ENCODE assay signal across 20 cellular contexts in genomic region chr7:46029111-46029704, GRCh38.
DNase-seq lines count a peak whose midpoint lies in the region; ATAC-seq, FAIRE-seq and TF ChIP-seq lines count a peak whose summit lies in the region.
"Had no signal": no experiment of that assay in that cellular context is flagged by ENCODE, and none has a peak within 500 bp of the region (broad histone marks: within the 10 kb centered on the region; RNA-seq: fewer than 3 reads in every experiment).

No MANE protein-coding gene starts in this region.

- H3K4me3 Mint-ChIP-seq in astrocyte (ENCODE audit: unreplicated experiment), result no peak overlapping the region
- H3K4me3 Mint-ChIP-seq in nephron progenitor cell, result no peak overlapping the region

- H3K9me2 ChIP-seq in SK-N-SH, result no peaks in the 10 kb centered on the region

- H4K20me1 ChIP-seq in SK-N-SH (ENCODE audit: insufficient read depth) (no peaks in the 10 kb centered on the region), astrocyte (ENCODE audit: insufficient read depth, low read length) (no peaks in the 10 kb centered on the region)

- H3K27me3 Mint-ChIP-seq in astrocyte (ENCODE audit: low read depth, unreplicated experiment), result no peaks in the 10 kb centered on the region
- H3K27me3 Mint-ChIP-seq in nephron progenitor cell (ENCODE audit: low read depth, poor library complexity), result peaks cover 7% of the 10 kb centered on the region

- H3K27ac Mint-ChIP-seq in astrocyte (ENCODE audit: unreplicated experiment), result peak overlapping the region; percentile 50
- H3K27ac Mint-ChIP-seq in nephron progenitor cell, result no peak overlapping the region

- H3K79me2 ChIP-seq in SK-N-SH (ENCODE audit: insufficient read depth) (no peaks in the 10 kb centered on the region), astrocyte (ENCODE audit: insufficient read depth, low read length) (no peaks in the 10 kb centered on the region)

- peaks cover 22% of the 10 kb centered on the region for H3K9me3 Mint-ChIP-seq in astrocyte (ENCODE audit: unreplicated experiment)
- peaks cover 16% of the 10 kb centered on the region for H3K9me3 Mint-ChIP-seq in nephron progenitor cell

- FAIRE-seq in astrocyte (lab: Jason Lieb, UNC), result no peak

- H3K4me1 ChIP-seq in SK-N-SH (ENCODE audit: control insufficient read depth in 1 of 2, insufficient read depth in 2 of 2, low read depth in 1 of 2, low read length in 1 of 2) (peaks cover 0 to 7% of the 10 kb centered on the region in 2 experiments; a peak in 2 of 4 replicates), astrocyte (ENCODE audit: insufficient read depth, low read length) (no peaks in the 10 kb centered on the region)

- no peaks in the 10 kb centered on the region for H3K36me3 ChIP-seq in SK-N-SH (replicated peaks in 1 of 2; ENCODE audit: control insufficient read depth in 1 of 2, insufficient read depth in 2 of 2, low read length in 1 of 2)
- no peaks in the 10 kb centered on the region for H3K36me3 ChIP-seq in astrocyte (ENCODE audit: insufficient read depth, low read length)

- H3K4me1 Mint-ChIP-seq in astrocyte (ENCODE audit: low read depth, unreplicated experiment) (peaks cover 29% of the 10 kb centered on the region), nephron progenitor cell (peaks cover 12% of the 10 kb centered on the region)

- no peak overlapping the region for H3K9ac ChIP-seq in SK-N-SH
- no peak overlapping the region for H3K9ac ChIP-seq in astrocyte (ENCODE audit: low read length)
- H3K9ac ChIP-seq: GM23248 had no signal

- H3K9me3 ChIP-seq in SK-N-SH (no peaks in the 10 kb centered on the region), astrocyte (ENCODE audit: insufficient read depth, low read depth, low read length) (no peaks in the 10 kb centered on the region)

- POLR2A ChIA-PET in SK-N-SH (lab: Yijun Ruan, JAX), result no interaction called here

- no peaks in the 10 kb centered on the region for H3K27me3 ChIP-seq in SK-N-SH (ENCODE audit: insufficient read depth)
- H3K27me3 ChIP-seq in astrocyte (ENCODE audit: insufficient read depth, low read length), result no peaks in the 10 kb centered on the region

- WGBS in SK-N-SH (ENCODE audit: low lambda C conversion rate), result 44% methylated on average over 2 of the region's 2 CpGs

- ATAC-seq in SK-N-SH treated with all-trans-retinoic acid at 6 μM for 48 hours, result no peak

- no peak overlapping the region for H3K4me2 ChIP-seq in SK-N-SH
- no peak overlapping the region for H3K4me2 ChIP-seq in astrocyte (ENCODE audit: low read length)

- CTCF ChIA-PET in SK-N-SH (lab: Yijun Ruan, JAX), result interaction anchor here (1.6 kb wide), 2 partner anchors 15 to 111 kb away, joined by 3 to 4 read pairs; no protein-coding TSS in a partner anchor

- H3K27ac ChIP-seq in SK-N-SH (ENCODE audit: low read depth in 2 of 2, low read length in 1 of 2), result no peak overlapping the region
- no peak overlapping the region for H3K27ac ChIP-seq in astrocyte (ENCODE audit: low read depth, low read length)
- H3K27ac ChIP-seq: 22Rv1, C4-2B, GM23248 had no signal

- DNase-seq in SK-N-SH (peak; percentile 24), astrocyte (ENCODE audit: low read depth) (no peak), kidney tubule cell (ENCODE audit: low spot score) (peak; percentile 17), putamen (ENCODE audit: low spot score) (no peak), SIG-M5 treated with dmso at 0.1 percent for 504 hours (lab: John Stamatoyannopoulos, UW; ENCODE audit: unreplicated experiment) (no peak), nephron progenitor cell (no peak), NCI-H510A (lab: John Stamatoyannopoulos, UW) (no peak)
- DNase-seq: AML-193, DMS79, GDM1, GM23248, KBM-7, NCI-H1436, NCI-H1930, NCI-H2171, NCI-H446, SHP77 treated with DMSO at 0.1 percent for 48 hours had no signal

- H3K4me3 ChIP-seq in SK-N-SH (ENCODE audit: low read depth in 2 of 2, low read length in 1 of 2), result no peak overlapping the region
- H3K4me3 ChIP-seq in astrocyte (ENCODE audit: insufficient read depth, low read depth, low read length), result no peak overlapping the region
- H3K4me3 ChIP-seq: GM23248 had no signal

- H3K36me3 Mint-ChIP-seq in astrocyte (ENCODE audit: low read depth, unreplicated experiment), result peaks cover 3% of the 10 kb centered on the region
- peaks cover 5% of the 10 kb centered on the region for H3K36me3 Mint-ChIP-seq in nephron progenitor cell (ENCODE audit: low read depth)

- TF ChIP-seq EP300 in SK-N-SH (IDR thresholded peaks at IDR 0.05; ENCODE audit: borderline replicate concordance in 1 of 2, low read depth in 1 of 2, low read length in 1 of 2), result no peak

- TF ChIP-seq CTCF in SK-N-SH (IDR thresholded peaks at IDR 0.05) (no peak), astrocyte (IDR thresholded peaks at IDR 0.05; ENCODE audit: insufficient read depth, low read depth, low read length) (no peak), nephron progenitor cell (IDR thresholded peaks at IDR 0.05) (no peak)

- no peaks in the 10 kb centered on the region for H3F3A ChIP-seq in SK-N-SH (replicated peaks; ENCODE audit: insufficient read depth)

- TF ChIP-seq RAD21 in SK-N-SH (IDR thresholded peaks at IDR 0.05; ENCODE audit: low read length), result no peak

- no peak overlapping the region for H2AFZ ChIP-seq in SK-N-SH (ENCODE audit: low read depth)
- H2AFZ ChIP-seq in astrocyte (ENCODE audit: low read depth, low read length), result no peak overlapping the region

TF ChIP-seq in SK-N-SH, 30 proteins besides CTCF, POLR2A, EP300 and RAD21:
- TF ChIP-seq TEAD4 (IDR thresholded peaks at IDR 0.05; ENCODE audit: borderline replicate concordance, insufficient read depth) (no peak), FOXJ3 (CRISPR knock-in tag; IDR thresholded peaks at IDR 0.05) (peak; percentile 59; the same call in 1 of the 2 replicates), GATA2 (CRISPR knock-in tag; IDR thresholded peaks at IDR 0.05) (peak; percentile 82)

TF ChIP-seq in SK-N-SH treated with all-trans-retinoic acid at 6 μM for 48 hours, 23 proteins besides CTCF, POLR2A, EP300 and RAD21:
- TF ChIP-seq ISL1 (CRISPR knock-in tag; IDR thresholded peaks at IDR 0.05) (no peak), RARB (CRISPR knock-in tag; IDR thresholded peaks at IDR 0.05) (no peak), SNAI2 (CRISPR knock-in tag; IDR thresholded peaks at IDR 0.05) (no peak), PPARA (CRISPR knock-in tag; IDR thresholded peaks at IDR 0.05; ENCODE audit: borderline replicate concordance) (no peak), ZNF70 (CRISPR knock-in tag; IDR thresholded peaks at IDR 0.05) (no peak), GLIS3 (CRISPR knock-in tag; IDR thresholded peaks at IDR 0.05) (no peak), TCF4 (CRISPR knock-in tag; IDR thresholded peaks at IDR 0.05; ENCODE audit: borderline replicate concordance) (no peak), OSR1 (CRISPR knock-in tag; IDR thresholded peaks at IDR 0.05) (no peak), ZNF565 (CRISPR knock-in tag; conservative IDR thresholded peaks at IDR 0.05; ENCODE audit: low read depth) (no peak), ARNTL (CRISPR knock-in tag; IDR thresholded peaks at IDR 0.05; ENCODE audit: borderline replicate concordance, low read depth) (no peak), PATZ1 (CRISPR knock-in tag; IDR thresholded peaks at IDR 0.05; ENCODE audit: borderline replicate concordance) (no peak)
- TF ChIP-seq, protein P1, sequence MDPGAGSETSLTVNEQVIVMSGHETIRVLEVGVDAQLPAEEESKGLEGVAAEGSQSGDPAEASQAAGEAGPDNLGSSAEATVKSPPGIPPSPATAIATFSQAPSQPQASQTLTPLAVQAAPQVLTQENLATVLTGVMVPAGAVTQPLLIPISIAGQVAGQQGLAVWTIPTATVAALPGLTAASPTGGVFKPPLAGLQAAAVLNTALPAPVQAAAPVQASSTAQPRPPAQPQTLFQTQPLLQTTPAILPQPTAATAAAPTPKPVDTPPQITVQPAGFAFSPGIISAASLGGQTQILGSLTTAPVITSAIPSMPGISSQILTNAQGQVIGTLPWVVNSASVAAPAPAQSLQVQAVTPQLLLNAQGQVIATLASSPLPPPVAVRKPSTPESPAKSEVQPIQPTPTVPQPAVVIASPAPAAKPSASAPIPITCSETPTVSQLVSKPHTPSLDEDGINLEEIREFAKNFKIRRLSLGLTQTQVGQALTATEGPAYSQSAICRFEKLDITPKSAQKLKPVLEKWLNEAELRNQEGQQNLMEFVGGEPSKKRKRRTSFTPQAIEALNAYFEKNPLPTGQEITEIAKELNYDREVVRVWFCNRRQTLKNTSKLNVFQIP (CRISPR knock-in tag; IDR thresholded peaks at IDR 0.05; ENCODE audit: borderline replicate concordance, low read depth), result no peak
- TF ChIP-seq, protein P2, sequence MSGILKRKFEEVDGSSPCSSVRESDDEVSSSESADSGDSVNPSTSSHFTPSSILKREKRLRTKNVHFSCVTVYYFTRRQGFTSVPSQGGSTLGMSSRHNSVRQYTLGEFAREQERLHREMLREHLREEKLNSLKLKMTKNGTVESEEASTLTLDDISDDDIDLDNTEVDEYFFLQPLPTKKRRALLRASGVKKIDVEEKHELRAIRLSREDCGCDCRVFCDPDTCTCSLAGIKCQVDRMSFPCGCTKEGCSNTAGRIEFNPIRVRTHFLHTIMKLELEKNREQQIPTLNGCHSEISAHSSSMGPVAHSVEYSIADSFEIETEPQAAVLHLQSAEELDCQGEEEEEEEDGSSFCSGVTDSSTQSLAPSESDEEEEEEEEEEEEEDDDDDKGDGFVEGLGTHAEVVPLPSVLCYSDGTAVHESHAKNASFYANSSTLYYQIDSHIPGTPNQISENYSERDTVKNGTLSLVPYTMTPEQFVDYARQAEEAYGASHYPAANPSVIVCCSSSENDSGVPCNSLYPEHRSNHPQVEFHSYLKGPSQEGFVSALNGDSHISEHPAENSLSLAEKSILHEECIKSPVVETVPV (CRISPR knock-in tag; IDR thresholded peaks at IDR 0.05), result no peak

Comparison
In these comparisons a context has a peak if more than half of its experiments do, and no peak if none do; other contexts are left out.
1. DNase-seq: peak in SK-N-SH (single experiment) and kidney tubule cell (single experiment); none in astrocyte (single experiment), putamen (single experiment), SIG-M5 treated with dmso at 0.1 percent for 504 hours (single experiment), nephron progenitor cell (single experiment) and NCI-H510A (single experiment).